Comparison of ENCODE assay signal across 1 cellular context in genomic region chr7:44131173-44132009, GRCh38.
TF ChIP-seq lines count a peak whose summit lies in the region.

No MANE protein-coding gene starts in this region.

TF ChIP-seq in HepG2, 621 proteins besides CTCF, POLR2A, EP300 and RAD21 (continued from another document and continues in another):
- TF ChIP-seq, protein P1, sequence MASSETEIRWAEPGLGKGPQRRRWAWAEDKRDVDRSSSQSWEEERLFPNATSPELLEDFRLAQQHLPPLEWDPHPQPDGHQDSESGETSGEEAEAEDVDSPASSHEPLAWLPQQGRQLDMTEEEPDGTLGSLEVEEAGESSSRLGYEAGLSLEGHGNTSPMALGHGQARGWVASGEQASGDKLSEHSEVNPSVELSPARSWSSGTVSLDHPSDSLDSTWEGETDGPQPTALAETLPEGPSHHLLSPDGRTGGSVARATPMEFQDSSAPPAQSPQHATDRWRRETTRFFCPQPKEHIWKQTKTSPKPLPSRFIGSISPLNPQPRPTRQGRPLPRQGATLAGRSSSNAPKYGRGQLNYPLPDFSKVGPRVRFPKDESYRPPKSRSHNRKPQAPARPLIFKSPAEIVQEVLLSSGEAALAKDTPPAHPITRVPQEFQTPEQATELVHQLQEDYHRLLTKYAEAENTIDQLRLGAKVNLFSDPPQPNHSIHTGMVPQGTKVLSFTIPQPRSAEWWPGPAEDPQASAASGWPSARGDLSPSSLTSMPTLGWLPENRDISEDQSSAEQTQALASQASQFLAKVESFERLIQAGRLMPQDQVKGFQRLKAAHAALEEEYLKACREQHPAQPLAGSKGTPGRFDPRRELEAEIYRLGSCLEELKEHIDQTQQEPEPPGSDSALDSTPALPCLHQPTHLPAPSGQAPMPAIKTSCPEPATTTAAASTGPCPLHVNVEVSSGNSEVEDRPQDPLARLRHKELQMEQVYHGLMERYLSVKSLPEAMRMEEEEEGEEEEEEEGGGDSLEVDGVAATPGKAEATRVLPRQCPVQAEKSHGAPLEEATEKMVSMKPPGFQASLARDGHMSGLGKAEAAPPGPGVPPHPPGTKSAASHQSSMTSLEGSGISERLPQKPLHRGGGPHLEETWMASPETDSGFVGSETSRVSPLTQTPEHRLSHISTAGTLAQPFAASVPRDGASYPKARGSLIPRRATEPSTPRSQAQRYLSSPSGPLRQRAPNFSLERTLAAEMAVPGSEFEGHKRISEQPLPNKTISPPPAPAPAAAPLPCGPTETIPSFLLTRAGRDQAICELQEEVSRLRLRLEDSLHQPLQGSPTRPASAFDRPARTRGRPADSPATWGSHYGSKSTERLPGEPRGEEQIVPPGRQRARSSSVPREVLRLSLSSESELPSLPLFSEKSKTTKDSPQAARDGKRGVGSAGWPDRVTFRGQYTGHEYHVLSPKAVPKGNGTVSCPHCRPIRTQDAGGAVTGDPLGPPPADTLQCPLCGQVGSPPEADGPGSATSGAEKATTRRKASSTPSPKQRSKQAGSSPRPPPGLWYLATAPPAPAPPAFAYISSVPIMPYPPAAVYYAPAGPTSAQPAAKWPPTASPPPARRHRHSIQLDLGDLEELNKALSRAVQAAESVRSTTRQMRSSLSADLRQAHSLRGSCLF (CRISPR knock-in tag; IDR thresholded peaks at IDR 0.05; ENCODE audit: borderline replicate concordance) = no peak
- TF ChIP-seq ZNF713 (CRISPR knock-in tag; IDR thresholded peaks at IDR 0.05) (no peak), MIER3 (CRISPR knock-in tag; IDR thresholded peaks at IDR 0.05; ENCODE audit: borderline replicate concordance) (peak; percentile 85; the same call in 1 of the 2 replicates), ZEB1 (IDR thresholded peaks at IDR 0.05; ENCODE audit: insufficient replicate concordance, low read depth) (no peak), MAFF (IDR thresholded peaks at IDR 0.05; ENCODE audit: low read depth, low read length) (no peak), ERF (CRISPR knock-in tag; IDR thresholded peaks at IDR 0.05) (0 out of 2 replicates have a peak, but pooled peaks have one; percentile 50), REPIN1 (CRISPR knock-in tag; IDR thresholded peaks at IDR 0.05; ENCODE audit: borderline replicate concordance, low read depth) (peak; percentile 54; the same call in 1 of the 2 replicates), KAT8 (CRISPR knock-in tag; IDR thresholded peaks at IDR 0.05) (peak; percentile 61), ESRRA (CRISPR knock-in tag; IDR thresholded peaks at IDR 0.05; ENCODE audit: low read depth) (0 out of 2 replicates have a peak, but pooled peaks have one; percentile 45), THAP9 (CRISPR knock-in tag; IDR thresholded peaks at IDR 0.05; ENCODE audit: borderline replicate concordance) (peak; percentile 29; the same call in 1 of the 2 replicates), EEA1 (CRISPR knock-in tag; IDR thresholded peaks at IDR 0.05; ENCODE audit: borderline replicate concordance) (no peak), ATF1 (CRISPR knock-in tag; IDR thresholded peaks at IDR 0.05) (no peak), ZBTB49 (CRISPR knock-in tag; IDR thresholded peaks at IDR 0.05; ENCODE audit: borderline replicate concordance) (no peak), ZNF225 (CRISPR knock-in tag; IDR thresholded peaks at IDR 0.05) (peak; percentile 50; the same call in 1 of the 2 replicates), ZSCAN12 (CRISPR knock-in tag; IDR thresholded peaks at IDR 0.05) (no peak), MXI1 (IDR thresholded peaks at IDR 0.05; ENCODE audit: borderline replicate concordance, low read depth, low read length) (peak; percentile 85; the same call in 1 of the 3 replicates), EHMT2 (IDR thresholded peaks at IDR 0.05; ENCODE audit: borderline replicate concordance, low read depth, low read length) (peak; percentile 62; the same call in 1 of the 2 replicates), BCL6 (CRISPR knock-in tag; IDR thresholded peaks at IDR 0.05) (peak; percentile 46; the same call in 1 of the 2 replicates), RXRB (CRISPR knock-in tag; IDR thresholded peaks at IDR 0.05; ENCODE audit: borderline replicate concordance) (peak; percentile 99), TOE1 (CRISPR knock-in tag; IDR thresholded peaks at IDR 0.05) (no peak), ZNF101 (CRISPR knock-in tag; IDR thresholded peaks at IDR 0.05; ENCODE audit: borderline replicate concordance, low read depth) (no peak), SAP130 (CRISPR knock-in tag; IDR thresholded peaks at IDR 0.05; ENCODE audit: low read depth) (peak; percentile 91), ZNF709 (CRISPR knock-in tag; IDR thresholded peaks at IDR 0.05) (0 out of 2 replicates have a peak, but pooled peaks have one; percentile 45), SOX6 (IDR thresholded peaks at IDR 0.05) (no peak), SOX6 (CRISPR knock-in tag; IDR thresholded peaks at IDR 0.05) (peak; percentile 33)
- TF ChIP-seq, protein P2, sequence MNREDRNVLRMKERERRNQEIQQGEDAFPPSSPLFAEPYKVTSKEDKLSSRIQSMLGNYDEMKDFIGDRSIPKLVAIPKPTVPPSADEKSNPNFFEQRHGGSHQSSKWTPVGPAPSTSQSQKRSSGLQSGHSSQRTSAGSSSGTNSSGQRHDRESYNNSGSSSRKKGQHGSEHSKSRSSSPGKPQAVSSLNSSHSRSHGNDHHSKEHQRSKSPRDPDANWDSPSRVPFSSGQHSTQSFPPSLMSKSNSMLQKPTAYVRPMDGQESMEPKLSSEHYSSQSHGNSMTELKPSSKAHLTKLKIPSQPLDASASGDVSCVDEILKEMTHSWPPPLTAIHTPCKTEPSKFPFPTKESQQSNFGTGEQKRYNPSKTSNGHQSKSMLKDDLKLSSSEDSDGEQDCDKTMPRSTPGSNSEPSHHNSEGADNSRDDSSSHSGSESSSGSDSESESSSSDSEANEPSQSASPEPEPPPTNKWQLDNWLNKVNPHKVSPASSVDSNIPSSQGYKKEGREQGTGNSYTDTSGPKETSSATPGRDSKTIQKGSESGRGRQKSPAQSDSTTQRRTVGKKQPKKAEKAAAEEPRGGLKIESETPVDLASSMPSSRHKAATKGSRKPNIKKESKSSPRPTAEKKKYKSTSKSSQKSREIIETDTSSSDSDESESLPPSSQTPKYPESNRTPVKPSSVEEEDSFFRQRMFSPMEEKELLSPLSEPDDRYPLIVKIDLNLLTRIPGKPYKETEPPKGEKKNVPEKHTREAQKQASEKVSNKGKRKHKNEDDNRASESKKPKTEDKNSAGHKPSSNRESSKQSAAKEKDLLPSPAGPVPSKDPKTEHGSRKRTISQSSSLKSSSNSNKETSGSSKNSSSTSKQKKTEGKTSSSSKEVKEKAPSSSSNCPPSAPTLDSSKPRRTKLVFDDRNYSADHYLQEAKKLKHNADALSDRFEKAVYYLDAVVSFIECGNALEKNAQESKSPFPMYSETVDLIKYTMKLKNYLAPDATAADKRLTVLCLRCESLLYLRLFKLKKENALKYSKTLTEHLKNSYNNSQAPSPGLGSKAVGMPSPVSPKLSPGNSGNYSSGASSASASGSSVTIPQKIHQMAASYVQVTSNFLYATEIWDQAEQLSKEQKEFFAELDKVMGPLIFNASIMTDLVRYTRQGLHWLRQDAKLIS (CRISPR knock-in tag; IDR thresholded peaks at IDR 0.05) = no peak
- TF ChIP-seq, protein P3, sequence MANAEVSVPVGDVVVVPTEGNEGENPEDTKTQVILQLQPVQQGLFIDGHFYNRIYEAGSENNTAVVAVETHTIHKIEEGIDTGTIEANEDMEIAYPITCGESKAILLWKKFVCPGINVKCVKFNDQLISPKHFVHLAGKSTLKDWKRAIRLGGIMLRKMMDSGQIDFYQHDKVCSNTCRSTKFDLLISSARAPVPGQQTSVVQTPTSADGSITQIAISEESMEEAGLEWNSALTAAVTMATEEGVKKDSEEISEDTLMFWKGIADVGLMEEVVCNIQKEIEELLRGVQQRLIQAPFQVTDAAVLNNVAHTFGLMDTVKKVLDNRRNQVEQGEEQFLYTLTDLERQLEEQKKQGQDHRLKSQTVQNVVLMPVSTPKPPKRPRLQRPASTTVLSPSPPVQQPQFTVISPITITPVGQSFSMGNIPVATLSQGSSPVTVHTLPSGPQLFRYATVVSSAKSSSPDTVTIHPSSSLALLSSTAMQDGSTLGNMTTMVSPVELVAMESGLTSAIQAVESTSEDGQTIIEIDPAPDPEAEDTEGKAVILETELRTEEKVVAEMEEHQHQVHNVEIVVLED (CRISPR knock-in tag; IDR thresholded peaks at IDR 0.05; ENCODE audit: borderline replicate concordance) = 0 out of 2 replicates have a peak, but pooled peaks have one; percentile 22
- TF ChIP-seq, protein P4, sequence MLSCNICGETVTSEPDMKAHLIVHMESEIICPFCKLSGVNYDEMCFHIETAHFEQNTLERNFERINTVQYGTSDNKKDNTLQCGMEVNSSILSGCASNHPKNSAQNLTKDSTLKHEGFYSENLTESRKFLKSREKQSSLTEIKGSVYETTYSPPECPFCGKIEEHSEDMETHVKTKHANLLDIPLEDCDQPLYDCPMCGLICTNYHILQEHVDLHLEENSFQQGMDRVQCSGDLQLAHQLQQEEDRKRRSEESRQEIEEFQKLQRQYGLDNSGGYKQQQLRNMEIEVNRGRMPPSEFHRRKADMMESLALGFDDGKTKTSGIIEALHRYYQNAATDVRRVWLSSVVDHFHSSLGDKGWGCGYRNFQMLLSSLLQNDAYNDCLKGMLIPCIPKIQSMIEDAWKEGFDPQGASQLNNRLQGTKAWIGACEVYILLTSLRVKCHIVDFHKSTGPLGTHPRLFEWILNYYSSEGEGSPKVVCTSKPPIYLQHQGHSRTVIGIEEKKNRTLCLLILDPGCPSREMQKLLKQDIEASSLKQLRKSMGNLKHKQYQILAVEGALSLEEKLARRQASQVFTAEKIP (CRISPR knock-in tag; IDR thresholded peaks at IDR 0.05; ENCODE audit: borderline replicate concordance) = no peak
- TF ChIP-seq, protein P5, sequence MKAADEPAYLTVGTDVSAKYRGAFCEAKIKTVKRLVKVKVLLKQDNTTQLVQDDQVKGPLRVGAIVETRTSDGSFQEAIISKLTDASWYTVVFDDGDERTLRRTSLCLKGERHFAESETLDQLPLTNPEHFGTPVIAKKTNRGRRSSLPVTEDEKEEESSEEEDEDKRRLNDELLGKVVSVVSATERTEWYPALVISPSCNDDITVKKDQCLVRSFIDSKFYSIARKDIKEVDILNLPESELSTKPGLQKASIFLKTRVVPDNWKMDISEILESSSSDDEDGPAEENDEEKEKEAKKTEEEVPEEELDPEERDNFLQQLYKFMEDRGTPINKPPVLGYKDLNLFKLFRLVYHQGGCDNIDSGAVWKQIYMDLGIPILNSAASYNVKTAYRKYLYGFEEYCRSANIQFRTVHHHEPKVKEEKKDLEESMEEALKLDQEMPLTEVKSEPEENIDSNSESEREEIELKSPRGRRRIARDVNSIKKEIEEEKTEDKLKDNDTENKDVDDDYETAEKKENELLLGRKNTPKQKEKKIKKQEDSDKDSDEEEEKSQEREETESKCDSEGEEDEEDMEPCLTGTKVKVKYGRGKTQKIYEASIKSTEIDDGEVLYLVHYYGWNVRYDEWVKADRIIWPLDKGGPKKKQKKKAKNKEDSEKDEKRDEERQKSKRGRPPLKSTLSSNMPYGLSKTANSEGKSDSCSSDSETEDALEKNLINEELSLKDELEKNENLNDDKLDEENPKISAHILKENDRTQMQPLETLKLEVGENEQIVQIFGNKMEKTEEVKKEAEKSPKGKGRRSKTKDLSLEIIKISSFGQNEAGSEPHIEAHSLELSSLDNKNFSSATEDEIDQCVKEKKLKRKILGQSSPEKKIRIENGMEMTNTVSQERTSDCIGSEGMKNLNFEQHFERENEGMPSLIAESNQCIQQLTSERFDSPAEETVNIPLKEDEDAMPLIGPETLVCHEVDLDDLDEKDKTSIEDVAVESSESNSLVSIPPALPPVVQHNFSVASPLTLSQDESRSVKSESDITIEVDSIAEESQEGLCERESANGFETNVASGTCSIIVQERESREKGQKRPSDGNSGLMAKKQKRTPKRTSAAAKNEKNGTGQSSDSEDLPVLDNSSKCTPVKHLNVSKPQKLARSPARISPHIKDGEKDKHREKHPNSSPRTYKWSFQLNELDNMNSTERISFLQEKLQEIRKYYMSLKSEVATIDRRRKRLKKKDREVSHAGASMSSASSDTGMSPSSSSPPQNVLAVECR (CRISPR knock-in tag; IDR thresholded peaks at IDR 0.05; ENCODE audit: borderline replicate concordance) = peak; percentile 62; the same call in 1 of the 2 replicates
- TF ChIP-seq, protein P6, sequence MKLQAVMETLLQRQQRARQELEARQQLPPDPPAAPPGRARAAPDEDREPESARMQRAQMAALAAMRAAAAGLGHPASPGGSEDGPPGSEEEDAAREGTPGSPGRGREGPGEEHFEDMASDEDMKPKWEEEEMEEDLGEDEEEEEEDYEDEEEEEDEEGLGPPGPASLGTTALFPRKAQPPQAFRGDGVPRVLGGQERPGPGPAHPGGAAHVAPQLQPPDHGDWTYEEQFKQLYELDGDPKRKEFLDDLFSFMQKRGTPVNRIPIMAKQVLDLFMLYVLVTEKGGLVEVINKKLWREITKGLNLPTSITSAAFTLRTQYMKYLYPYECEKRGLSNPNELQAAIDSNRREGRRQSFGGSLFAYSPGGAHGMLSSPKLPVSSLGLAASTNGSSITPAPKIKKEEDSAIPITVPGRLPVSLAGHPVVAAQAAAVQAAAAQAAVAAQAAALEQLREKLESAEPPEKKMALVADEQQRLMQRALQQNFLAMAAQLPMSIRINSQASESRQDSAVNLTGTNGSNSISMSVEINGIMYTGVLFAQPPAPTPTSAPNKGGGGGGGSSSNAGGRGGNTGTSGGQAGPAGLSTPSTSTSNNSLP (IDR thresholded peaks at IDR 0.05; ENCODE audit: low read depth, low read length) = no peak
